In genomic region chr11:106858200-106858599, GRCh38 we compare ENCODE assay signal across 1 cellular context.
A peak's percentile ranks its signal among the peaks of the same experiment; 100 is the strongest.
TF ChIP-seq lines count a peak whose summit lies in the region.

No MANE protein-coding gene starts in this region.

TF ChIP-seq in HEK293, 187 proteins besides CTCF, POLR2A, EP300 and RAD21 (continued from another document):
- 0 out of 2 replicates have a peak, but pooled peaks have one; percentile 24 for TF ChIP-seq HIC1 (tag by site-specific recombination; IDR thresholded peaks at IDR 0.05)
- TF ChIP-seq ZNF692 (tag by site-specific recombination; IDR thresholded peaks at IDR 0.05) = 0 out of 2 replicates have a peak, but pooled peaks have one; percentile 23
- peak; percentile 80 for TF ChIP-seq TCF7L2 (IDR thresholded peaks at IDR 0.05; ENCODE audit: borderline replicate concordance, low read depth, low read length)
